ENCODE assay signal across 1 cellular context in the genomic region with DNA sequence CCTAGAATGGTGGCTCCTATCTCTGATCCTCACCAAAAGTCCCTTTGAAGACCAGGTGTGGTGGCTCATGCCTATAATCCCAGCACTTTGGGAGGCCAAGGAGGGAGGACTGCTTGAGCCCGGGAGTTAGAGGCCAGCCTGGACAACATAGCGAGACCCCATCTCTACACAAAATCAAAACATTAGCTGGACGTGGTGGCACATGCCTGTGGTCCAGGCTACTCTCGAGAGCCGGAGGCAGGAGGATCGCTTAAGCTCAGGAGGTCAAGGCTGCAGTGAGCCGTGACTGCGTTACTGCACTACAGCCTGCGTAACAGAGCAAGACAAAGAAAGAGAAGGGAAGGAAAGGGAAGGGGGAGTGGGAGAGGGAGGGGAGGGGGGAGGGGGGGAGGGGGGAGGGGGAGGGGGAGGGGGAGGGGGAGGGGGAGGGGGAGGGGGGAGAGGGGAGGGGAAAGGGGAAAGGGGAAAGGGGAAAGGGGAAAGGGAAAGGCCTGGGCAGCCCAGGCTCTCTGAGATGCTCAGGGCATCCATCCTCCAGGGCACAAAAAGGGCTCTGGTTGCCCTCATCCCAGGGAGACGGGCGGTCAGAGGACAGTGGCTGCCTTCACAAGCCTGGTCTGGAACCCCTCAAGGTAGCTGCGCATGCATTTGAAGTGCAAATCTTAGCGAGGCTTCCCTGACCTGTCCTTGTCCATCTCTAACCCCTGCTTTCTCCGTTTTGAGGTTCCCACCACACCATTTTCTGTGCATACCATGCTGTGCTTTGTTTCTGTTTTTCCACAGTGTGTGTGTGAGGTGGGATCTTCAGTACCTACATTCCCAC.
TF ChIP-seq lines count a peak whose summit lies in the region.

No MANE protein-coding gene starts in this region.

TF ChIP-seq in H1, 55 proteins besides CTCF, POLR2A, EP300 and RAD21:
- TF ChIP-seq POU5F1 (IDR thresholded peaks at IDR 0.05; ENCODE audit: low read depth, low read length), result no peak
- TF ChIP-seq KDM1A (IDR thresholded peaks at IDR 0.05; ENCODE audit: borderline replicate concordance, low read length), result peak; percentile 61
- TF ChIP-seq EGR1 (IDR thresholded peaks at IDR 0.05; ENCODE audit: borderline replicate concordance, low read depth, low read length), result no peak
TF ChIP-seq in H1: peak in this region for 1.
